ENCODE assay signal across 8 cellular contexts in the genomic region with DNA sequence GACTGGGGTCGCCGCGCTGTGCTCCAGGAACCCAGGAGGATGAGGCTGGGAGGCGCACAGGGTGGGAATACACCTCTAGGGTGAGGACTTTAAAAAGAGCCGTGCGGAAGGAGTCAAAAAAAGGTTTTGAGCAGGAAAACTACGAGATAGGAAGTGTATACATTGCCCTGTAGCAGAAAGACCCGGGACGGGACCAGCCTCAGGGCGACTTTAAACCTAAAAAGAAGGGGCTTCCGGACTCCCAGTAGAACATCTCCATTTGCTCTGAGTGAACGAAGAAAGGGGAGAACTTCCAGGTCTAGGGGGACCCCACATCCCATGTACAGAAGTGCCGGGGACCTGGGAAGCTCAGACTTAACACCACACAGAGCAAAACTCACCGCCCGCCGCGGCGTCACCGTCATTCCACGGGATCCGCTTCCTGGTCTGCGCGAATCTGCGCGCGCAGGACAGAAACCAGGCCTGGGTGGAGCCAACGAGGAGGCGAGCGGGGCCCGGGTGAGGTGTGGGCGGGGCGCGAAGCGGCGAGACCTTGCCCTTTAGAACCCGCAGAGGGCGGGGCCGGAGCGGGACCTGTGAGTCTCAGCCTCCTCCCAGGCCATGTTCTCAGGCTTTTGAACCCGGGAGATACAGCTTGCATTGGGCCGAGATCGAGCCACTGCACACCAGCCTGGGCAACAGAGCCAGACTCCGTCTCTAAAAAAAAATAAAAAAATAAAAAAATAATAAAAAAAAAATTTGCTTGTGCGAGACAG. TPM values are rescaled to one million over a fixed set of nuclear protein-coding genes. Genes with fewer than 3 reads are reported as not detected.
DNase-seq lines count a peak whose midpoint lies in the region; ATAC-seq and TF ChIP-seq lines count a peak whose summit lies in the region.
"Not testable (repeated sequence)": the region's sequence is repeated elsewhere in the genome, so short reads cannot be mapped to it uniquely, and the experiment has no call there.

TSS of gene ZNF28 (minus strand) at position 428 of the 755 bp plus-strand sequence. CDS start 3,675 bp downstream, outside the sequence.

- not testable (repeated sequence) for H3K4me1 ChIP-seq in BE2C

- H3K36me3 ChIP-seq in BE2C: not testable (repeated sequence)

- ATAC-seq in GM19328 (IDR thresholded peaks at IDR 0.05; ENCODE audit: unreplicated experiment): peak; percentile 95
- peak; percentile 87 for ATAC-seq in HG03439 (IDR thresholded peaks at IDR 0.05; ENCODE audit: unreplicated experiment)

- DNase-seq in BE2C (peak; percentile 73), NCI-H82 (lab: John Stamatoyannopoulos, UW) (peak; percentile 69), lower leg skin (ENCODE audit: low spot score in 2 of 2) (peak; percentile 33 to 93)
- peak; percentile 79 for DNase-seq in activated CD8-positive, alpha-beta memory T cell treated with anti-CD3 and anti-CD28 coated beads for 24 hours
- DNase-seq in effector CD4-positive, alpha-beta T cell: peak; percentile 38
- peak; percentile 71 for DNase-seq in stimulated activated CD4-positive, alpha-beta T cell treated with anti-CD3 and anti-CD28 coated beads, Interleukin-1b, Interleukin-23, amount 100 ng/mL, for 48 hours

- not testable (repeated sequence) for H3K27me3 ChIP-seq in BE2C

- not testable (repeated sequence) for TF ChIP-seq CTCF in BE2C (IDR thresholded peaks at IDR 0.05; ENCODE audit: low read depth, low read length); lower leg skin (IDR thresholded peaks at IDR 0.05)

- intact Hi-C loops in lower leg skin (cut with DNase I; ENCODE audit: low total_unique reads): not testable (repeated sequence)

- not testable (repeated sequence) for TF ChIP-seq POLR2A in lower leg skin (IDR thresholded peaks at IDR 0.05)

- WGBS in lower leg skin, 2 donors: 1% methylated on average over 34 of the region's 44 CpGs

- not testable (repeated sequence) for H3K9me3 ChIP-seq in BE2C

- H3K4me3 ChIP-seq in BE2C (ENCODE audit: low read depth, low read length): peak within 1 kb of the TSS; percentile 67
- H3K4me3 ChIP-seq in lower leg skin (ENCODE audit: low read depth, poor library complexity, severe bottlenecking): peak within 1 kb of the TSS; percentile 66

RNA-seq across cellular contexts. Expression of gene ZNF28, which starts in this region (rescaled TPM):
- 1.7 TPM for polyA plus RNA-seq in BE2C (2012; ENCODE audit: insufficient read depth, insufficient read length, low read depth)
- total RNA-seq in lower leg skin: 10 to 100 TPM in 2 of 4 donors, 1 to 10 TPM in 2; 8.8 to 10.4 (median 10.2) TPM

Comparison
In these comparisons a context has a peak if more than half of its experiments do, and no peak if none do; other contexts are left out.
1. Peak in every context shown above with its lines: DNase-seq, ATAC-seq and H3K4me3 ChIP-seq.